In genomic region chr2:181341855-181342594, GRCh38 we compare ENCODE assay signal across 18 cellular contexts.
DNase-seq lines count a peak whose midpoint lies in the region; ATAC-seq, FAIRE-seq and TF ChIP-seq lines count a peak whose summit lies in the region.
"Had no signal": no experiment of that assay in that cellular context is flagged by ENCODE, and none has a peak within 500 bp of the region (broad histone marks: within the 10 kb centered on the region; RNA-seq: fewer than 3 reads in every experiment).

No MANE protein-coding gene starts in this region.

- no peak overlapping the region for H2BK20ac ChIP-seq in IMR-90 (ENCODE audit: low read depth, low read length)

- no peak for TF ChIP-seq CTCF in HepG2 (CRISPR knock-in tag; IDR thresholded peaks at IDR 0.05)
- TF ChIP-seq CTCF in right lobe of liver (IDR thresholded peaks at IDR 0.05) = no peak
- no peak for TF ChIP-seq CTCF in IMR-90 (conservative IDR thresholded peaks at IDR 0.05; ENCODE audit: low read depth, low read length)

- no peak overlapping the region for H3K4ac ChIP-seq in IMR-90 (ENCODE audit: low read depth, low read length)

- H3K79me1 ChIP-seq in IMR-90 (ENCODE audit: low read depth in 1 of 2, low read length in 2 of 2) = no peaks in the 10 kb centered on the region

- no peak overlapping the region for H2BK15ac ChIP-seq in IMR-90 (ENCODE audit: low read depth, low read length)

- no peak overlapping the region for H2AK9ac ChIP-seq in IMR-90 (replicated peaks; ENCODE audit: low read depth, low read length, poor library complexity)

- H3K4me1 ChIP-seq in HepG2 (ENCODE audit: insufficient read depth, low read length) = no peaks in the 10 kb centered on the region
- no peaks in the 10 kb centered on the region for H3K4me1 ChIP-seq in right lobe of liver
- no peaks in the 10 kb centered on the region for H3K4me1 ChIP-seq in IMR-90 (ENCODE audit: control insufficient read depth, insufficient read depth, low read length)

- CTCF ChIA-PET in HepG2 (lab: Yijun Ruan, JAX; ENCODE audit: low intra/inter-chr PET ratio, low total read pairs) = no interaction called here
- CTCF ChIA-PET in IMR-90 (lab: Yijun Ruan, JAX) = interaction anchor here (0.7 to 1.0 kb wide), 2 partner anchors 10 to 116 kb away, joined by 3 read pairs; no protein-coding TSS in a partner anchor

- FAIRE-seq in HepG2 (lab: Jason Lieb, UNC) (no peak), GM12892 (lab: Jason Lieb, UNC) (peak; percentile 36)
- FAIRE-seq: GM12891, H1 had no signal

- H3K27ac Mint-ChIP-seq in activated naive CD8-positive, alpha-beta T cell treated with anti-CD3 and anti-CD28 coated beads for 36 hours = no peak overlapping the region
- no peak overlapping the region for H3K27ac Mint-ChIP-seq in activated T-cell treated with anti-CD3 and anti-CD28 coated beads, Interleukin-2, amount 50 U/mL, for 24 hours
- H3K27ac Mint-ChIP-seq: H9 had no signal

- H3K27ac ChIP-seq in HepG2 (ENCODE audit: extremely low read length, insufficient read depth, low read length) = no peak overlapping the region
- H3K27ac ChIP-seq in right lobe of liver = no peak overlapping the region
- no peak overlapping the region for H3K27ac ChIP-seq in IMR-90 (ENCODE audit: insufficient read depth, low read length)
- H3K27ac ChIP-seq: GM23248 had no signal

- no peak overlapping the region for H3K4me3 Mint-ChIP-seq in activated naive CD8-positive, alpha-beta T cell treated with anti-CD3 and anti-CD28 coated beads for 36 hours
- H3K4me3 Mint-ChIP-seq in activated T-cell treated with anti-CD3 and anti-CD28 coated beads, Interleukin-2, amount 50 U/mL, for 24 hours = no peak overlapping the region
- H3K4me3 Mint-ChIP-seq: CD4-positive, alpha-beta memory T cell; H9 had no signal

- no peaks in the 10 kb centered on the region for H3K79me2 ChIP-seq in HepG2 (ENCODE audit: insufficient read depth, low read length)

- H3K56ac ChIP-seq in IMR-90 (ENCODE audit: extremely low read depth, insufficient read depth, low read length) = no peak overlapping the region

- no peak overlapping the region for H2BK120ac ChIP-seq in IMR-90 (ENCODE audit: low read depth, low read length)

- POLR2A ChIA-PET in HepG2 (lab: Yijun Ruan, JAX) (no interaction called here), IMR-90 (lab: Charles Lee; ENCODE audit: unreplicated experiment) (no interaction called here)

- H4K91ac ChIP-seq in IMR-90 (ENCODE audit: insufficient read depth, low read depth, low read length) = no peak overlapping the region

- in situ Hi-C loops in HepG2 (cut with HindIII; ENCODE audit: extremely low pct_ligation_motif_present, low pct_unique_long_range_greater_than_20kb) = no loop called here
- in situ Hi-C loops in IMR-90 (cut with MboI; ENCODE audit: low sequenced_read_pairs) = no loop called here

- H3K9me1 ChIP-seq in IMR-90 (ENCODE audit: insufficient read depth, low read length) = no peaks in the 10 kb centered on the region

- H3K36me3 Mint-ChIP-seq in activated naive CD8-positive, alpha-beta T cell treated with anti-CD3 and anti-CD28 coated beads for 36 hours = peaks cover 28% of the 10 kb centered on the region
- H3K36me3 Mint-ChIP-seq in activated T-cell treated with anti-CD3 and anti-CD28 coated beads, Interleukin-2, amount 50 U/mL, for 24 hours (ENCODE audit: low read depth) = peaks cover 13% of the 10 kb centered on the region

- BruUV-seq in HepG2 (replicated peaks; lab: Mats Ljungman, UMichigan) (no TSS peak), IMR-90 (replicated peaks; lab: Mats Ljungman, UMichigan) (no TSS peak)

- no peaks in the 10 kb centered on the region; a peak in 1 of 5 replicates for H3K27me3 ChIP-seq in HepG2 (ENCODE audit: control insufficient read depth in 1 of 2, insufficient read depth in 2 of 2, low read length in 2 of 2)
- no peaks in the 10 kb centered on the region for H3K27me3 ChIP-seq in right lobe of liver
- H3K27me3 ChIP-seq in IMR-90 (ENCODE audit: control insufficient read depth, insufficient read depth, low read length) = no peaks in the 10 kb centered on the region; the same call in 1 of the 2 replicates

- H3K36me3 ChIP-seq in HepG2 (replicated peaks in 1 of 2; ENCODE audit: control insufficient read depth in 1 of 2, insufficient read depth in 2 of 2, low read length in 2 of 2) (no peaks in the 10 kb centered on the region), right lobe of liver (no peaks in the 10 kb centered on the region), IMR-90 (ENCODE audit: control insufficient read depth, insufficient read depth, low read length) (no peaks in the 10 kb centered on the region)

- H3K9me3 Mint-ChIP-seq in activated naive CD8-positive, alpha-beta T cell treated with anti-CD3 and anti-CD28 coated beads for 36 hours = peaks cover 9% of the 10 kb centered on the region
- H3K9me3 Mint-ChIP-seq in activated T-cell treated with anti-CD3 and anti-CD28 coated beads, Interleukin-2, amount 50 U/mL, for 24 hours = no peaks in the 10 kb centered on the region

- WGBS in HepG2 (ENCODE audit: low lambda C conversion rate) = 0% methylated on average over 2 of the region's 2 CpGs
- WGBS in right lobe of liver (ENCODE audit: insufficient coverage, low coverage, low lambda C conversion rate, missing lambda C conversion rate) = 36% methylated on average over 2 of the region's 2 CpGs
- no CpG with 5 or more reads among the region's 2 CpGs for WGBS in IMR-90 (ENCODE audit: extremely low coverage in 2 of 2, insufficient read length in 1 of 2), 2 experiments

- H3K4me2 ChIP-seq in HepG2 (ENCODE audit: low read depth, low read length) (no peak overlapping the region), IMR-90 (ENCODE audit: low read depth, low read length) (no peak overlapping the region)

- H4K8ac ChIP-seq in IMR-90 (ENCODE audit: low read depth in 2 of 2, low read length in 2 of 2) = no peak overlapping the region

- peaks cover 6% of the 10 kb centered on the region for H3K4me1 Mint-ChIP-seq in activated naive CD8-positive, alpha-beta T cell treated with anti-CD3 and anti-CD28 coated beads for 36 hours
- peaks cover 5% of the 10 kb centered on the region for H3K4me1 Mint-ChIP-seq in activated T-cell treated with anti-CD3 and anti-CD28 coated beads, Interleukin-2, amount 50 U/mL, for 24 hours (ENCODE audit: low read depth)

- no peak overlapping the region for H4K5ac ChIP-seq in IMR-90 (ENCODE audit: low read depth, low read length)

- no peaks in the 10 kb centered on the region for H3K27me3 Mint-ChIP-seq in activated naive CD8-positive, alpha-beta T cell treated with anti-CD3 and anti-CD28 coated beads for 36 hours
- H3K27me3 Mint-ChIP-seq in activated T-cell treated with anti-CD3 and anti-CD28 coated beads, Interleukin-2, amount 50 U/mL, for 24 hours = no peaks in the 10 kb centered on the region
- H3K27me3 Mint-ChIP-seq: CD4-positive, alpha-beta memory T cell had no signal

- TF ChIP-seq RAD21 in HepG2 (CRISPR knock-in tag; IDR thresholded peaks at IDR 0.05) = no peak
- no peak for TF ChIP-seq RAD21 in IMR-90 (IDR thresholded peaks at IDR 0.05; ENCODE audit: low read length)

- TF ChIP-seq EP300 in HepG2 (IDR thresholded peaks at IDR 0.05; ENCODE audit: low read depth in 2 of 2, low read length in 2 of 2) (no peak), HepG2 (CRISPR knock-in tag; IDR thresholded peaks at IDR 0.05; ENCODE audit: borderline replicate concordance) (no peak)

- TF ChIP-seq POLR2A in HepG2 (IDR thresholded peaks at IDR 0.05; ENCODE audit: insufficient read depth in 1 of 2, low read depth in 2 of 2, low read length in 2 of 2) (no peak), right lobe of liver (IDR thresholded peaks at IDR 0.05) (no peak), GM12892 (IDR thresholded peaks at IDR 0.05; ENCODE audit: low read depth, low read length) (no peak), IMR-90 (IDR thresholded peaks at IDR 0.05; ENCODE audit: low read depth, low read length) (no peak)

- intact Hi-C loops in HepG2 (cut with micrococcal nuclease; ENCODE audit: unreplicated experiment) = loop anchor here (5.0 kb wide), 1 partner anchor 1970 kb away; no protein-coding TSS in a partner anchor
- intact Hi-C loops in right lobe of liver (cut with DNase I) = no loop called here
- intact Hi-C loops in IMR-90 (cut with micrococcal nuclease) = no loop called here

- ATAC-seq in HepG2 (no peak), right lobe of liver (no peak), IMR-90 (ENCODE audit: low read depth) (no peak)
- ATAC-seq: HCT116 had no signal

- dilution Hi-C loops in IMR-90 (cut with HindIII; ENCODE audit: low sequenced_read_pairs, unreplicated experiment) = no loop called here

- no peak overlapping the region for H2AFZ ChIP-seq in HepG2 (ENCODE audit: low read length)
- no peak overlapping the region for H2AFZ ChIP-seq in IMR-90 (replicated peaks; ENCODE audit: low read length, poor library complexity)
- H2AFZ ChIP-seq: GM23248 had no signal

- H4K20me1 ChIP-seq in HepG2 (ENCODE audit: insufficient read depth, low read length) (no peaks in the 10 kb centered on the region), IMR-90 (ENCODE audit: insufficient read depth, low read length) (no peaks in the 10 kb centered on the region)

- H3K9ac ChIP-seq in HepG2 (ENCODE audit: insufficient read depth, low read depth, low read length) (no peak overlapping the region), IMR-90 (ENCODE audit: low read depth, low read length) (no peak overlapping the region)
- H3K9ac ChIP-seq: GM23248 had no signal

- no peak overlapping the region for H3K4me3 ChIP-seq in HepG2 (replicated peaks in 1 of 3; ENCODE audit: insufficient read depth in 1 of 3, low read depth in 2 of 3, low read length in 3 of 3)
- H3K4me3 ChIP-seq in right lobe of liver = no peak overlapping the region
- H3K4me3 ChIP-seq in IMR-90 (ENCODE audit: insufficient read depth, low read depth, low read length) = no peak overlapping the region
- H3K4me3 ChIP-seq: GM23248 had no signal

- H3K14ac ChIP-seq in IMR-90 (replicated peaks; ENCODE audit: low read depth, low read length) = no peak overlapping the region

- H3K23ac ChIP-seq in IMR-90 (ENCODE audit: low read depth, low read length) = no peak overlapping the region

- DNase-seq in HepG2 (ENCODE audit: low spot score) = no peak
- DNase-seq in right lobe of liver = no peak
- DNase-seq in GM12892 (ENCODE audit: insufficient read length) = no peak
- no peak for DNase-seq in IMR-90
- DNase-seq in GDM1 (lab: John Stamatoyannopoulos, UW) = no peak
- no peak for DNase-seq in activated naive CD8-positive, alpha-beta T cell treated with anti-CD3 and anti-CD28 coated beads for 36 hours
- no peak for DNase-seq in activated T-cell treated with anti-CD3 and anti-CD28 coated beads, Interleukin-2, amount 50 U/mL, for 24 hours
- DNase-seq: C1 segment of cervical spinal cord; Calu3; CD4-positive, alpha-beta memory T cell; DMS153; EL; GF-D8; GM23248; H9 had no signal

- H3K9me3 ChIP-seq in HepG2 (ENCODE audit: low read length) (peaks cover 6% of the 10 kb centered on the region; the same call in 1 of the 2 replicates), right lobe of liver (no peaks in the 10 kb centered on the region), IMR-90 (ENCODE audit: control insufficient read depth, insufficient read depth, low read length) (no peaks in the 10 kb centered on the region)

- H2BK5ac ChIP-seq in IMR-90 (ENCODE audit: low read depth, low read length, poor library complexity, severe bottlenecking) = no peak overlapping the region

- H3K18ac ChIP-seq in IMR-90 (ENCODE audit: low read depth, low read length) = no peak overlapping the region

- no peak overlapping the region for H2AK5ac ChIP-seq in IMR-90 (ENCODE audit: low read depth, low read length)

TF ChIP-seq in IMR-90, 13 proteins besides CTCF, POLR2A, EP300 and RAD21 (continues in another document):
- no peak for TF ChIP-seq FOS (IDR thresholded peaks at IDR 0.05; ENCODE audit: low read depth, low read length)
